In genomic region chr12:109944561-109944960, GRCh38 we compare ENCODE assay signal across 19 cellular contexts. TPM values are rescaled to one million over a fixed set of nuclear protein-coding genes. Genes with fewer than 3 reads are reported as not detected.
DNase-seq lines count a peak whose midpoint lies in the region; ATAC-seq and TF ChIP-seq lines count a peak whose summit lies in the region.
"Had no signal": no experiment of that assay in that cellular context is flagged by ENCODE, and none has a peak within 500 bp of the region (broad histone marks: within the 10 kb centered on the region; RNA-seq: fewer than 3 reads in every experiment).

No MANE protein-coding gene starts in this region.

- CTCF ChIA-PET in Caco-2 (lab: Charles Lee), result no interaction called here

- H2BK12ac ChIP-seq in mesenchymal stem cell (ENCODE audit: low read length in 2 of 2), result peak overlapping the region in 1 of 2 experiments; percentile 44

- no peak overlapping the region for H3K14ac ChIP-seq in mesenchymal stem cell (ENCODE audit: low read length in 2 of 2)

- H2AK5ac ChIP-seq in mesenchymal stem cell (ENCODE audit: low read length, severe bottlenecking), result peak overlapping the region; percentile 58

- no peaks in the 10 kb centered on the region for H3K9me3 Mint-ChIP-seq in activated T-cell treated with anti-CD3 and anti-CD28 coated beads, Interleukin-2, amount 50 U/mL, for 72 hours
- H3K9me3 Mint-ChIP-seq in central memory CD8-positive, alpha-beta T cell, result no peaks in the 10 kb centered on the region
- no peaks in the 10 kb centered on the region for H3K9me3 Mint-ChIP-seq in Caco-2 (ENCODE audit: unreplicated experiment)
- H3K9me3 Mint-ChIP-seq: activated T-helper 2 cell treated with anti-CD3 and anti-CD28 coated beads, Interferon-gamma antibody, Interleukin-2, Interleukin-4, amounts not matched to agents 10 μg/mL and 5 μg/mL and 100 μg/mL, durations not matched to agents 14 hours and 24 hours and 36 hours had no signal

- H3K36me3 ChIP-seq in mesenchymal stem cell (ENCODE audit: control insufficient read depth in 1 of 2, insufficient read depth in 2 of 2, low read depth in 1 of 2, low read length in 2 of 2) (peaks cover 6 to 65% of the 10 kb centered on the region in 2 experiments), spleen (peaks cover 0 to 100% (median 30%) of the 10 kb centered on the region in 6 donors), Caco-2 (ENCODE audit: control insufficient read depth, insufficient read depth, low read length) (no peaks in the 10 kb centered on the region)
- H3K36me3 ChIP-seq: breast epithelium had no signal

- H3K23ac ChIP-seq in mesenchymal stem cell (ENCODE audit: low read length in 2 of 2), result no peak overlapping the region

- no peak for TF ChIP-seq CTCF in spleen (IDR thresholded peaks at IDR 0.05 in 8 of 11, conservative IDR thresholded peaks at IDR 0.05 in 3 of 11)
- no peak for TF ChIP-seq CTCF in Caco-2 (IDR thresholded peaks at IDR 0.05; ENCODE audit: insufficient read depth in 1 of 2, low read depth in 1 of 2, low read length in 1 of 2, severe bottlenecking in 1 of 2, unreplicated experiment in 1 of 2)

- H3K27me3 ChIP-seq in mesenchymal stem cell (ENCODE audit: control insufficient read depth in 1 of 2, insufficient read depth in 1 of 2, low read length in 2 of 2) (no peaks in the 10 kb centered on the region), spleen (replicated peaks in 1 of 7) (no peaks in the 10 kb centered on the region), Caco-2 (replicated peaks; ENCODE audit: control insufficient read depth, insufficient read depth, low read length) (no peaks in the 10 kb centered on the region)
- H3K27me3 ChIP-seq: breast epithelium, SJSA1, vagina had no signal

- no peak overlapping the region for H4K91ac ChIP-seq in mesenchymal stem cell (ENCODE audit: low read length)

- no peak for TF ChIP-seq POLR2A in spleen (IDR thresholded peaks at IDR 0.05)

- H2BK5ac ChIP-seq in mesenchymal stem cell (ENCODE audit: low read depth, low read length, poor library complexity, severe bottlenecking), result no peak overlapping the region

- intact Hi-C loops in spleen (cut with DNase I; ENCODE audit: low total_unique reads), result no loop called here
- intact Hi-C loops in Caco-2 (cut with micrococcal nuclease; ENCODE audit: unreplicated experiment), result no loop called here

- peak overlapping the region in 1 of 2 experiments; percentile 19 for H3K18ac ChIP-seq in mesenchymal stem cell (ENCODE audit: low read depth in 1 of 2, low read length in 2 of 2)

- no peaks in the 10 kb centered on the region for H3K9me3 ChIP-seq in mesenchymal stem cell (ENCODE audit: control insufficient read depth, low read length)
- H3K9me3 ChIP-seq in spleen, result no peaks in the 10 kb centered on the region
- H3K9me3 ChIP-seq in Caco-2, result no peaks in the 10 kb centered on the region
- H3K9me3 ChIP-seq: breast epithelium, SJSA1, vagina had no signal

- H3K4me2 ChIP-seq in mesenchymal stem cell (ENCODE audit: low read length, poor library complexity, severe bottlenecking), result no peak overlapping the region

- no TSS peak for BruUV-seq in Caco-2 (replicated peaks; lab: Mats Ljungman, UMichigan)

- H2AFZ ChIP-seq in mesenchymal stem cell (ENCODE audit: low read depth, low read length), result no peak overlapping the region

- no peak overlapping the region for H2BK15ac ChIP-seq in mesenchymal stem cell (ENCODE audit: low read depth, poor library complexity, severe bottlenecking)

- peaks cover 4 to 21% of the 10 kb centered on the region in 2 donors for H3K36me3 Mint-ChIP-seq in activated T-cell treated with anti-CD3 and anti-CD28 coated beads, Interleukin-2, amount 50 U/mL, for 72 hours (ENCODE audit: insufficient read depth in 2 of 2)
- peaks cover 42% of the 10 kb centered on the region for H3K36me3 Mint-ChIP-seq in central memory CD8-positive, alpha-beta T cell (ENCODE audit: insufficient read depth)
- peaks cover 6% of the 10 kb centered on the region for H3K36me3 Mint-ChIP-seq in Caco-2 (ENCODE audit: insufficient read depth, unreplicated experiment)

- DNase-seq in activated T-cell treated with anti-CD3 and anti-CD28 coated beads, Interleukin-2, amount 50 U/mL, for 72 hours, result no peak
- DNase-seq in activated T-cell treated with anti-CD3 and anti-CD28 coated beads, Interleukin-2, amount 50 U/mL, for 48 hours, result no peak
- no peak for DNase-seq in central memory CD8-positive, alpha-beta T cell (ENCODE audit: low spot score in 2 of 2)
- DNase-seq in mesenchymal stem cell, result no peak
- DNase-seq in spleen, result no peak
- DNase-seq in KG1 (lab: John Stamatoyannopoulos, UW), result no peak
- no peak for DNase-seq in Caco-2
- no peak for DNase-seq in SHP77 (lab: John Stamatoyannopoulos, UW)
- DNase-seq: activated CD8-positive, alpha-beta memory T cell treated with anti-CD3 and anti-CD28 coated beads for 24 hours; DMS153; GF-D8; NCI-H1105 treated with DMSO at 0.1 percent for 48 hours; OCI-M1; stimulated activated CD4-positive, alpha-beta T cell treated with anti-CD3 and anti-CD28 coated beads, Interleukin-4, amount 100 ng/mL, for 4 hours; T-helper 17 cell had no signal

- H3K27ac Mint-ChIP-seq in activated T-cell treated with anti-CD3 and anti-CD28 coated beads, Interleukin-2, amount 50 U/mL, for 72 hours, result peak overlapping the region; percentile 73
- peak overlapping the region; percentile 83 for H3K27ac Mint-ChIP-seq in central memory CD8-positive, alpha-beta T cell (ENCODE audit: low read depth)
- H3K27ac Mint-ChIP-seq in Caco-2 (ENCODE audit: unreplicated experiment), result no peak overlapping the region
- H3K27ac Mint-ChIP-seq: activated T-helper 2 cell treated with anti-CD3 and anti-CD28 coated beads, Interferon-gamma antibody, Interleukin-2, Interleukin-4, amounts not matched to agents 10 μg/mL and 5 μg/mL and 100 μg/mL, durations not matched to agents 14 hours and 24 hours and 36 hours; T-helper 17 cell had no signal

- H4K8ac ChIP-seq in mesenchymal stem cell (ENCODE audit: low read length), result no peak overlapping the region

- no peak overlapping the region for H3K4me3 Mint-ChIP-seq in activated T-cell treated with anti-CD3 and anti-CD28 coated beads, Interleukin-2, amount 50 U/mL, for 72 hours
- H3K4me3 Mint-ChIP-seq in central memory CD8-positive, alpha-beta T cell, result no peak overlapping the region
- H3K4me3 Mint-ChIP-seq in Caco-2 (ENCODE audit: unreplicated experiment), result no peak overlapping the region
- H3K4me3 Mint-ChIP-seq: T-helper 17 cell had no signal

- H3K4me3 ChIP-seq in mesenchymal stem cell (ENCODE audit: insufficient read depth in 1 of 2, low read depth in 1 of 2, low read length in 2 of 2), result no peak overlapping the region
- H3K4me3 ChIP-seq in spleen, result no peak overlapping the region
- no peak overlapping the region for H3K4me3 ChIP-seq in Caco-2 (ENCODE audit: low read depth, low read length)
- H3K4me3 ChIP-seq: breast epithelium, SJSA1, vagina had no signal

- peaks cover 15% of the 10 kb centered on the region for H3K79me1 ChIP-seq in mesenchymal stem cell (replicated peaks; ENCODE audit: low read length, poor library complexity, severe bottlenecking)

- POLR2A ChIA-PET in Caco-2 (lab: Charles Lee), result no interaction called here

- no peak overlapping the region for H3K4ac ChIP-seq in mesenchymal stem cell (ENCODE audit: low read depth in 1 of 2, low read length in 2 of 2)

- peaks cover 22% of the 10 kb centered on the region for H3K4me1 ChIP-seq in mesenchymal stem cell (ENCODE audit: control insufficient read depth, insufficient read depth, low read depth, low read length)
- H3K4me1 ChIP-seq in spleen, result peaks cover 25 to 66% (median 51%) of the 10 kb centered on the region in 6 donors
- no peaks in the 10 kb centered on the region for H3K4me1 ChIP-seq in Caco-2
- H3K4me1 ChIP-seq: breast epithelium had no signal

- peak overlapping the region; percentile 24 for H3K27ac ChIP-seq in mesenchymal stem cell (ENCODE audit: low read length, poor library complexity, severe bottlenecking)
- peak overlapping the region in 5 of 8 donors; percentile 54 to 71 (median 67) for H3K27ac ChIP-seq in spleen
- H3K27ac ChIP-seq: breast epithelium, SJSA1, vagina had no signal

- H3K9ac ChIP-seq in mesenchymal stem cell (ENCODE audit: low read length), result peak overlapping the region; percentile 53

- no peaks in the 10 kb centered on the region for H3K27me3 Mint-ChIP-seq in activated T-cell treated with anti-CD3 and anti-CD28 coated beads, Interleukin-2, amount 50 U/mL, for 72 hours (ENCODE audit: low read depth)
- H3K27me3 Mint-ChIP-seq in central memory CD8-positive, alpha-beta T cell, result no peaks in the 10 kb centered on the region
- H3K27me3 Mint-ChIP-seq in Caco-2 (ENCODE audit: insufficient read depth, unreplicated experiment), result no peaks in the 10 kb centered on the region
- H3K27me3 Mint-ChIP-seq: T-helper 17 cell had no signal

- H2BK120ac ChIP-seq in mesenchymal stem cell (ENCODE audit: low read depth, low read length), result no peak overlapping the region

- H3K4me1 Mint-ChIP-seq in activated T-cell treated with anti-CD3 and anti-CD28 coated beads, Interleukin-2, amount 50 U/mL, for 72 hours (ENCODE audit: low read depth), result peaks cover 30% of the 10 kb centered on the region
- H3K4me1 Mint-ChIP-seq in central memory CD8-positive, alpha-beta T cell, result peaks cover 31% of the 10 kb centered on the region
- no peaks in the 10 kb centered on the region for H3K4me1 Mint-ChIP-seq in Caco-2 (ENCODE audit: low read depth, unreplicated experiment)

- 90% methylated on average over 2 of the region's 3 CpGs for WGBS in mesenchymal stem cell
- WGBS in spleen, 5 donors, result 78 to 86% (median 81%) methylated on average over 3 of the region's 3 CpGs

- peak in 1 of 2 donors; percentile 81 for ATAC-seq in activated T-cell treated with anti-CD3 and anti-CD28 coated beads, Interleukin-2, amount 50 U/mL, for 72 hours (replicated peaks in 1 of 2)
- peak; percentile 92 for ATAC-seq in central memory CD8-positive, alpha-beta T cell (replicated peaks; ENCODE audit: extremely low read depth, poor library complexity, severe bottlenecking)
- ATAC-seq: T-helper 17 cell had no signal

RNA-seq across cellular contexts. Expression of gene TCHP, which starts 44.5 kb away (rescaled TPM):
- total RNA-seq in activated T-cell treated with anti-CD3 and anti-CD28 coated beads, Interleukin-2, amount 50 U/mL, for 72 hours, result 10 to 100 TPM; 22.5 to 25.1 TPM
- polyA plus RNA-seq in mesenchymal stem cell (2013, experiment 1 of 2), result 8.0 TPM
- polyA plus RNA-seq in mesenchymal stem cell (2013, experiment 2 of 2), result 7.8 TPM
- 10 to 100 TPM; 21.8 to 35.9 (median 29.0) TPM for total RNA-seq in spleen
- polyA plus RNA-seq in spleen, result 10 to 100 TPM in 1 of 3 donors, 1 to 10 TPM in 2; 7.3 to 12.5 (median 7.6) TPM
- 17.7 and 19.5 TPM in 2 replicates for total RNA-seq in Caco-2 (2022)

RNA-seq across cellular contexts. Expression of gene GIT2, which starts 51.6 kb away (rescaled TPM):
- total RNA-seq in activated T-cell treated with anti-CD3 and anti-CD28 coated beads, Interleukin-2, amount 50 U/mL, for 72 hours, result 10 to 100 TPM; 70.0 to 74.9 TPM
- 25.2 TPM for polyA plus RNA-seq in mesenchymal stem cell (2013, experiment 1 of 2)
- 24.1 TPM for polyA plus RNA-seq in mesenchymal stem cell (2013, experiment 2 of 2)
- 100 to 1,000 TPM; 101 to 169 (median 129) TPM for total RNA-seq in spleen
- polyA plus RNA-seq in spleen, result 10 to 100 TPM; 26.5 to 35.5 (median 32.0) TPM
- 29.3 and 30.0 TPM in 2 replicates for total RNA-seq in Caco-2 (2022)

RNA-seq across cellular contexts. Expression of gene ANKRD13A, which starts 54.7 kb away (rescaled TPM):
- total RNA-seq in activated T-cell treated with anti-CD3 and anti-CD28 coated beads, Interleukin-2, amount 50 U/mL, for 72 hours, result 10 to 100 TPM; 67.8 to 72.8 TPM
- polyA plus RNA-seq in mesenchymal stem cell (2013, experiment 1 of 2), result 17.6 TPM
- 18.0 TPM for polyA plus RNA-seq in mesenchymal stem cell (2013, experiment 2 of 2)
- total RNA-seq in spleen, result 100 to 1,000 TPM in 4 of 7 donors, 10 to 100 TPM in 3; 88.0 to 134 (median 110) TPM
- polyA plus RNA-seq in spleen, result 10 to 100 TPM; 32.9 to 46.8 (median 46.6) TPM
- 42.2 and 47.2 TPM in 2 replicates for total RNA-seq in Caco-2 (2022)
